Comparison of ENCODE assay signal across 12 cellular contexts in the genomic region with DNA sequence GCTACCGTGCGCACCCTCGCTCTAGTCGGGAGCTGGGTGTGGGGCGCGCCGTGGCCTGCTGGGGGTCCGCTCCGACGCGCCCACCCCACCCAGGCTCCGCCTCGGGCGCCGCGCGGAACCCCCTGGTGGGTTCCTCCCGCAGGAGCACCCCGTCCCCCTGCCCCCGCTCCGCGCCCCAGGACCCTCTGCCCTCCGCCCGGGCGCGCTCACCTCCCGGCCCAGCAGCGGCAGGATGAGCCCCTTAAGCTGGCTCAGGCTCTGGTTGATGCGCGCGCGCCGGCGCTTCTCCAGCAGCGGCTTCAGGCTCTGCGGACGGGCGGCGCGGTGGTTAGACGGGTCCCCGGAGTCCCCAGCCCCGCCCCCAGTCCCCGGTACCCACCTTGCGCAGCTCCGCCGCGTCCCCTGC. TPM values are rescaled to one million over a fixed set of nuclear protein-coding genes. Genes with fewer than 3 reads are reported as not detected.
DNase-seq lines count a peak whose midpoint lies in the region; ATAC-seq and TF ChIP-seq lines count a peak whose summit lies in the region.
"Had no signal": no experiment of that assay in that cellular context is flagged by ENCODE, and none has a peak within 500 bp of the region (broad histone marks: within the 10 kb centered on the region; RNA-seq: fewer than 3 reads in every experiment).

No MANE protein-coding gene starts in this region.

- H3F3A ChIP-seq in neural progenitor cell (ENCODE audit: low read depth) = peaks cover 34% of the 10 kb centered on the region

- H4K20me1 ChIP-seq in HCT116 (ENCODE audit: insufficient read depth) = no peaks in the 10 kb centered on the region
- peaks cover 52% of the 10 kb centered on the region for H4K20me1 ChIP-seq in neural progenitor cell (ENCODE audit: low read depth)

- POLR2A ChIA-PET in HCT116 (lab: Charles Lee) = interaction anchor here (1.0 to 1.6 kb wide), 5 partner anchors 11 to 43 kb away, joined by 3 to 8 read pairs (median 4); a partner anchor contains a TSS

- H3K4me3 Mint-ChIP-seq in endodermal cell (peak overlapping the region; percentile 37), neural progenitor cell (no peak overlapping the region)

- peak; percentile 30 for ATAC-seq in HCT116
- ATAC-seq in activated CD4-positive, CD25-positive, alpha-beta regulatory T cell treated with anti-CD3 and anti-CD28 coated beads, Interleukin-2, amount 50 U/mL, for 24 hours = no peak

- H3K4me2 ChIP-seq in HCT116 (ENCODE audit: low read length) = peak overlapping the region; percentile 97
- peak overlapping the region; percentile 88 for H3K4me2 ChIP-seq in neural progenitor cell

- H3K27ac ChIP-seq in C4-2B = peak overlapping the region; percentile 25
- H3K27ac ChIP-seq in HCT116 (ENCODE audit: low read depth, low read length) = peak overlapping the region; percentile 38; the same call in 1 of the 2 replicates
- no peak overlapping the region for H3K27ac ChIP-seq in endodermal cell (ENCODE audit: low read depth, low read length)
- H3K27ac ChIP-seq in neural progenitor cell = no peak overlapping the region
- H3K27ac ChIP-seq in WERI-Rb-1 = no peak overlapping the region
- H3K27ac ChIP-seq: SJCRH30 had no signal

- H3K79me2 ChIP-seq in HCT116 (ENCODE audit: insufficient read depth, low read length) (no peaks in the 10 kb centered on the region), neural progenitor cell (ENCODE audit: low read depth) (no peaks in the 10 kb centered on the region)

- no TSS peak for BruUV-seq in HCT116 (replicated peaks; lab: Mats Ljungman, UMichigan)

- TF ChIP-seq CTCF in C4-2B (conservative IDR thresholded peaks at IDR 0.05) (no peak), HCT116 (IDR thresholded peaks at IDR 0.05 in 2 of 3, conservative IDR thresholded peaks at IDR 0.05 in 1 of 3; ENCODE audit: borderline replicate concordance in 1 of 3, insufficient read depth in 1 of 3, low read depth in 2 of 3, low read length in 2 of 3) (no peak), endodermal cell (conservative IDR thresholded peaks at IDR 0.05) (no peak), neural progenitor cell (IDR thresholded peaks at IDR 0.05) (no peak), WERI-Rb-1 (IDR thresholded peaks at IDR 0.05; ENCODE audit: low read depth, low read length) (no peak)

- H3K9me3 Mint-ChIP-seq in endodermal cell (no peaks in the 10 kb centered on the region), neural progenitor cell (peaks cover 2% of the 10 kb centered on the region)

- H3K36me3 Mint-ChIP-seq in endodermal cell (ENCODE audit: low read depth) = no peaks in the 10 kb centered on the region
- H3K36me3 Mint-ChIP-seq in neural progenitor cell = no peaks in the 10 kb centered on the region
- H3K36me3 Mint-ChIP-seq: immature natural killer cell had no signal

- RAD21 ChIA-PET in HCT116 (lab: Charles Lee; ENCODE audit: low non-redundant PET in 1 of 2, low total read pairs in 2 of 2, uncharacterized antibody in 2 of 2, unreplicated experiment in 2 of 2) = interaction anchor here (0.7 to 1.3 kb wide), 3 partner anchors 18 to 104 kb away, joined by 3 to 4 read pairs (median 3); no protein-coding TSS in a partner anchor

- intact Hi-C loops in HCT116 (cut with micrococcal nuclease) = no loop called here

- H3K27ac Mint-ChIP-seq in endodermal cell = no peak overlapping the region
- no peak overlapping the region for H3K27ac Mint-ChIP-seq in neural progenitor cell
- H3K27ac Mint-ChIP-seq: immature natural killer cell had no signal

- H3K9me3 ChIP-seq in HCT116 (ENCODE audit: control insufficient read depth in 1 of 2, insufficient read depth in 1 of 2, low read depth in 1 of 2, low read length in 2 of 2) (no peaks in the 10 kb centered on the region), endodermal cell (ENCODE audit: control insufficient read depth, low read length) (no peaks in the 10 kb centered on the region), neural progenitor cell (ENCODE audit: low read depth) (no peaks in the 10 kb centered on the region), WERI-Rb-1 (ENCODE audit: severe bottlenecking) (no peaks in the 10 kb centered on the region)
- H3K9me3 ChIP-seq: SJCRH30 had no signal

- H2AFZ ChIP-seq in HCT116 (ENCODE audit: low read depth, low read length, poor library complexity, severe bottlenecking) (no peak overlapping the region), neural progenitor cell (replicated peaks) (peak overlapping the region; percentile 19)

- no peak for TF ChIP-seq POLR2A in HCT116 (IDR thresholded peaks at IDR 0.05; ENCODE audit: borderline replicate concordance, extremely low read depth, insufficient read depth, insufficient read length)

- H3K27me3 Mint-ChIP-seq in endodermal cell (ENCODE audit: insufficient read depth) = peaks cover 99% of the 10 kb centered on the region
- H3K27me3 Mint-ChIP-seq in neural progenitor cell (ENCODE audit: insufficient read depth, low read depth) = peaks cover 76% of the 10 kb centered on the region

- WGBS in endodermal cell (ENCODE audit: insufficient coverage in 1 of 2, insufficient read length in 1 of 2), 2 experiments = 4 to 16% methylated on average over 7 to 48 of the region's 48 CpGs

- H3K4me1 ChIP-seq in HCT116 (ENCODE audit: control insufficient read depth in 1 of 2, insufficient read depth in 2 of 2, low read length in 2 of 2) = peaks cover 48 to 88% of the 10 kb centered on the region in 2 experiments
- H3K4me1 ChIP-seq in endodermal cell (ENCODE audit: control insufficient read depth, insufficient read depth, low read length) = peaks cover 4% of the 10 kb centered on the region
- H3K4me1 ChIP-seq in neural progenitor cell = peaks cover 30% of the 10 kb centered on the region

- CTCF ChIA-PET in HCT116 (lab: Charles Lee) = interaction anchor here (1.1 to 2.9 kb wide), 6 partner anchors 20 to 234 kb away, joined by 3 to 30 read pairs (median 4); no protein-coding TSS in a partner anchor

- no peaks in the 10 kb centered on the region for H3K27me3 ChIP-seq in HCT116 (ENCODE audit: insufficient read depth, low read length)
- H3K27me3 ChIP-seq in endodermal cell (ENCODE audit: control insufficient read depth, insufficient read depth, low read length, poor library complexity, severe bottlenecking) = peaks cover 100% of the 10 kb centered on the region
- peaks cover 100% of the 10 kb centered on the region for H3K27me3 ChIP-seq in neural progenitor cell
- no peaks in the 10 kb centered on the region for H3K27me3 ChIP-seq in WERI-Rb-1 (ENCODE audit: insufficient read depth, low read depth, severe bottlenecking)

- H3K36me3 ChIP-seq in HCT116 (ENCODE audit: control insufficient read depth in 1 of 2, insufficient read depth in 2 of 2, low read length in 2 of 2) (no peaks in the 10 kb centered on the region), endodermal cell (ENCODE audit: control insufficient read depth, insufficient read depth, low read length) (no peaks in the 10 kb centered on the region), neural progenitor cell (no peaks in the 10 kb centered on the region), WERI-Rb-1 (no peaks in the 10 kb centered on the region)
- H3K36me3 ChIP-seq: SJCRH30 had no signal

- DNase-seq in HCT116 (ENCODE audit: low read depth, low spot score) (no peak), endodermal cell (peak; percentile 84), neural progenitor cell (ENCODE audit: low spot score) (peak; percentile 78), T-helper 9 cell (no peak), WERI-Rb-1 (no peak), NCI-H187 (lab: John Stamatoyannopoulos, UW) (no peak)
- DNase-seq: activated effector memory CD4-positive, alpha-beta T cell treated with Interleukin-2 at 50 U/mL for 16 hours; immature natural killer cell; KG1; SJCRH30 had no signal

- H3K9ac ChIP-seq in HCT116 (ENCODE audit: low read length) = peak overlapping the region; percentile 71
- no peak overlapping the region for H3K9ac ChIP-seq in endodermal cell (ENCODE audit: extremely low read depth, low read length, poor library complexity, severe bottlenecking)
- H3K9ac ChIP-seq in neural progenitor cell = no peak overlapping the region

- H3K9me2 ChIP-seq in HCT116 (ENCODE audit: insufficient read depth) = no peaks in the 10 kb centered on the region

- H3K4me3 ChIP-seq in HCT116 (replicated peaks in 1 of 2; ENCODE audit: low read depth in 1 of 2, low read length in 2 of 2) = peak overlapping the region; percentile 50 to 67
- no peak overlapping the region for H3K4me3 ChIP-seq in endodermal cell (ENCODE audit: low read length)
- H3K4me3 ChIP-seq in neural progenitor cell = peak overlapping the region; percentile 47
- H3K4me3 ChIP-seq in WERI-Rb-1 (ENCODE audit: low read depth, low read length) = no peak overlapping the region
- H3K4me3 ChIP-seq: SJCRH30 had no signal

- no peak for TF ChIP-seq RAD21 in HCT116 (IDR thresholded peaks at IDR 0.05; ENCODE audit: low read depth)

- H3K4me1 Mint-ChIP-seq in endodermal cell (peaks cover 9% of the 10 kb centered on the region), neural progenitor cell (peaks cover 12% of the 10 kb centered on the region)

TF ChIP-seq in HCT116, 20 proteins besides CTCF, POLR2A, EP300 and RAD21 (continues in another document):
- TF ChIP-seq EZH2phosphoT487 (IDR thresholded peaks at IDR 0.05; ENCODE audit: borderline replicate concordance) (no peak), CBX3 (IDR thresholded peaks at IDR 0.05; ENCODE audit: low read depth) (no peak), YY1 (IDR thresholded peaks at IDR 0.05; ENCODE audit: extremely low read depth, insufficient replicate concordance, low read depth, low read length) (no peak)

RNA-seq across cellular contexts. Expression of a gene that starts 0.3 kb away (rescaled TPM):
- total RNA-seq in HCT116 (2021; ENCODE audit: unreplicated experiment) (8.4 TPM), endodermal cell (not detected), neural progenitor cell (ENCODE audit: low replicate concordance) (0.04 and 0.22 TPM in 2 replicates)
- 7.9 and 9.6 TPM in 2 replicates for polyA plus RNA-seq in HCT116 (2012)
- 0.46 TPM for polyA plus RNA-seq in endodermal cell (2013, experiment 1 of 2)
- 0.04 TPM for polyA plus RNA-seq in endodermal cell (2013, experiment 2 of 2)
- total RNA-seq: SJCRH30 had no signal
- polyA plus RNA-seq: immature natural killer cell had no signal

RNA-seq across cellular contexts. Expression of a gene that starts 5.2 kb away (rescaled TPM):
- 114 TPM for total RNA-seq in HCT116 (2021; ENCODE audit: unreplicated experiment)
- 112 and 113 TPM in 2 replicates for polyA plus RNA-seq in HCT116 (2012)
- 10 to 100 TPM in 1 of 2 donors, 1 to 10 TPM in 1; 4.1 to 10.5 TPM for total RNA-seq in endodermal cell
- 4.7 TPM for polyA plus RNA-seq in endodermal cell (2013, experiment 1 of 2)
- 3.0 TPM for polyA plus RNA-seq in endodermal cell (2013, experiment 2 of 2)
- total RNA-seq in neural progenitor cell (ENCODE audit: low replicate concordance) = 7.1 and 11.0 TPM in 2 replicates
- polyA plus RNA-seq: immature natural killer cell had no signal

RNA-seq across cellular contexts. Expression of a gene that starts 25.8 kb away (rescaled TPM):
- total RNA-seq in HCT116 (2021; ENCODE audit: unreplicated experiment) = 162 TPM
- polyA plus RNA-seq in HCT116 (2012) = 206 TPM in 2 replicates
- 10 to 100 TPM; 51.3 to 70.7 TPM for total RNA-seq in endodermal cell
- 87.9 TPM for polyA plus RNA-seq in endodermal cell (2013, experiment 1 of 2)
- 87.7 TPM for polyA plus RNA-seq in endodermal cell (2013, experiment 2 of 2)
- total RNA-seq in neural progenitor cell (ENCODE audit: low replicate concordance) = 19.6 and 44.9 TPM in 2 replicates

RNA-seq across cellular contexts. Expression of a gene that starts 46.6 kb away (rescaled TPM):
- total RNA-seq in HCT116 (2021; ENCODE audit: unreplicated experiment) = 27.5 TPM
- 30.2 and 34.7 TPM in 2 replicates for polyA plus RNA-seq in HCT116 (2012)
- 10 to 100 TPM; 25.9 to 26.9 TPM for total RNA-seq in endodermal cell
- polyA plus RNA-seq in endodermal cell (2013, experiment 1 of 2) = 39.9 TPM
- polyA plus RNA-seq in endodermal cell (2013, experiment 2 of 2) = 30.2 TPM
- 15.6 and 23.7 TPM in 2 replicates for total RNA-seq in neural progenitor cell (ENCODE audit: low replicate concordance)

Comparison
In these comparisons a context has a peak if more than half of its experiments do, and no peak if none do; other contexts are left out.
1. H3K27ac ChIP-seq: peak in C4-2B (single experiment) and HCT116 (single experiment); none in endodermal cell (single experiment), neural progenitor cell (single experiment) and WERI-Rb-1 (single experiment).
2. DNase-seq: peak in endodermal cell (single experiment) and neural progenitor cell (single experiment); none in HCT116 (single experiment), T-helper 9 cell (single experiment), WERI-Rb-1 (single experiment) and NCI-H187 (0 of 2).
3. H3K4me3 ChIP-seq: peak in HCT116 (2 of 2) and neural progenitor cell (single experiment); none in endodermal cell (single experiment) and WERI-Rb-1 (single experiment).